ENCODE assay signal across 15 cellular contexts in the genomic region with DNA sequence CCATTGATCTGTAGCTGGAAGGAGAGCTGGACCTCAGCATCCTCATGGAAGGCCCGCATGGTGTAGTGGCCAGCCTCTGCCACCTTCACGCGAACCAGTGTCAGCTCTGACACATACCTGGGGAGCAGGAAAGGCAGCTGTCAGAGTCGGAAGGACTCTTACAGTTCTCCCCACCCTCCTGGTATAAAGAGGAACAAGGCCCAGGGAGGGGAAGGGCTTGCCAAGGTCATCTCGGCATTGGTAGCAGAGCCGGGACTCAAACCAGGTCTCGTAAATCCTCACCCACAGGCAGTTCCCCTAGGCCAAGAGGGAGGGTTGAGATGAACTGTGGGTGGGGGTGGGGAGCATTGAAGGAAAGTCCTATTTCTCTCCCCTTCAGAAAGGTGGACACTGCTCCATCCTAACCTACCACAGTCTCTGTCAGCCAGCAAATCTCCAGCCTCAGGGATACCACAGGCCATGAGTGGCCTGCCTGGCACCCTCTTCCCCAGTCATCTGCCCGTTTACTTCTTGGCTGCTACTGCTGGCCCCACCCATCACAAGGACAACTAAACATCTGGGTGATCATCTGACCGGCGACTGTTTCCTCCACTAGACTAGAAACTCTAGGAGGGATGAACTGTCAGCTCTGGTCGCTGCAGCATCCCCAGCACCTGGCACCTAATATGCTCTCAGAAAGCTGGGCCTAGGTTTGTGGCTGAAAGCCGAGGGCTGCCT. TPM values are rescaled to one million over a fixed set of nuclear protein-coding genes. Genes with fewer than 3 reads are reported as not detected.
A peak's percentile ranks its signal among the peaks of the same experiment; 100 is the strongest.
DNase-seq lines count a peak whose midpoint lies in the region; ATAC-seq and TF ChIP-seq lines count a peak whose summit lies in the region.
"Had no signal": no experiment of that assay in that cellular context is flagged by ENCODE, and none has a peak within 500 bp of the region (broad histone marks: within the 10 kb centered on the region; RNA-seq: fewer than 3 reads in every experiment).

No MANE protein-coding gene starts in this region.

- no peaks in the 10 kb centered on the region for H4K20me1 ChIP-seq in IMR-90 (ENCODE audit: insufficient read depth, low read length)

- BruUV-seq in IMR-90 (replicated peaks; lab: Mats Ljungman, UMichigan): no TSS peak

- H3K56ac ChIP-seq in IMR-90 (ENCODE audit: extremely low read depth, insufficient read depth, low read length): no peak overlapping the region

- H3K27ac ChIP-seq in IMR-90 (ENCODE audit: insufficient read depth, low read length): peak overlapping the region; percentile 75
- H3K27ac ChIP-seq in angular gyrus (ENCODE audit: low read depth, low read length): peak overlapping the region; percentile 4
- peak overlapping the region; percentile 12 to 78 for H3K27ac ChIP-seq in right atrium auricular region

- intact Hi-C loops in IMR-90 (cut with micrococcal nuclease): loop anchor here (2.0 kb wide), 1 partner anchor 23 kb away; the partner anchor contains the start of gene PDGFRB

- peaks cover 25% of the 10 kb centered on the region for H3K9me1 ChIP-seq in IMR-90 (ENCODE audit: insufficient read depth, low read length)

- peak overlapping the region; percentile 6; the same call in 2 of the 3 replicates for H2BK15ac ChIP-seq in IMR-90 (ENCODE audit: low read depth, low read length)

- H4K91ac ChIP-seq in IMR-90 (ENCODE audit: insufficient read depth, low read depth, low read length): peak overlapping the region; percentile 53

- no peaks in the 10 kb centered on the region for H3K27me3 ChIP-seq in IMR-90 (ENCODE audit: control insufficient read depth, insufficient read depth, low read length)
- no peaks in the 10 kb centered on the region for H3K27me3 ChIP-seq in right atrium auricular region
- H3K27me3 ChIP-seq: ovary had no signal

- H3K14ac ChIP-seq in IMR-90 (replicated peaks; ENCODE audit: low read depth, low read length): peak overlapping the region; percentile 61; the same call in 1 of the 2 replicates

- H3K4me2 ChIP-seq in IMR-90 (ENCODE audit: low read depth, low read length): no peak overlapping the region

- H2BK5ac ChIP-seq in IMR-90 (ENCODE audit: low read depth, low read length, poor library complexity, severe bottlenecking): peak overlapping the region; percentile 77

- no peak overlapping the region for H3K4me3 Mint-ChIP-seq in stimulated activated naive CD8-positive, alpha-beta T cell treated with anti-CD3 and anti-CD28 coated beads, Interleukin-15, amount 100 ng/mL, for 72 hours

- H2AFZ ChIP-seq in IMR-90 (replicated peaks; ENCODE audit: low read length, poor library complexity): no peak overlapping the region

- H2BK20ac ChIP-seq in IMR-90 (ENCODE audit: low read depth, low read length): peak overlapping the region; percentile 41; the same call in 1 of the 2 replicates

- H4K8ac ChIP-seq in IMR-90 (ENCODE audit: low read depth in 2 of 2, low read length in 2 of 2): peak overlapping the region; percentile 13 to 38; a peak in 2 of 4 replicates

- H2BK120ac ChIP-seq in IMR-90 (ENCODE audit: low read depth, low read length): peak overlapping the region; percentile 53

- H2AK9ac ChIP-seq in IMR-90 (replicated peaks; ENCODE audit: low read depth, low read length, poor library complexity): peak overlapping the region; percentile 53

- no peak for TF ChIP-seq POLR2A in IMR-90 (IDR thresholded peaks at IDR 0.05; ENCODE audit: low read depth, low read length)

- H3K4me1 ChIP-seq in IMR-90 (ENCODE audit: control insufficient read depth, insufficient read depth, low read length) (peaks cover 46% of the 10 kb centered on the region), right atrium auricular region (peaks cover 0 to 56% of the 10 kb centered on the region in 2 donors)

- peak overlapping the region; percentile 43 for H4K5ac ChIP-seq in IMR-90 (ENCODE audit: low read depth, low read length)

- TF ChIP-seq CTCF in IMR-90 (conservative IDR thresholded peaks at IDR 0.05; ENCODE audit: low read depth, low read length): no peak
- TF ChIP-seq CTCF in right atrium auricular region (IDR thresholded peaks at IDR 0.05): no peak

- in situ Hi-C loops in IMR-90 (cut with MboI; ENCODE audit: low sequenced_read_pairs): no loop called here

- H3K4me3 ChIP-seq in IMR-90 (ENCODE audit: insufficient read depth, low read depth, low read length) (no peak overlapping the region), right atrium auricular region (no peak overlapping the region)
- H3K4me3 ChIP-seq: ovary had no signal

- H3K4me1 Mint-ChIP-seq in stimulated activated naive CD8-positive, alpha-beta T cell treated with anti-CD3 and anti-CD28 coated beads, Interleukin-15, amount 100 ng/mL, for 72 hours: peaks cover 7% of the 10 kb centered on the region

- H3K4ac ChIP-seq in IMR-90 (ENCODE audit: low read depth, low read length): peak overlapping the region; percentile 75

- peak overlapping the region; percentile 79 for H2AK5ac ChIP-seq in IMR-90 (ENCODE audit: low read depth, low read length)

- H3K9me3 ChIP-seq in IMR-90 (ENCODE audit: control insufficient read depth, insufficient read depth, low read length) (no peaks in the 10 kb centered on the region), right atrium auricular region (no peaks in the 10 kb centered on the region)
- H3K9me3 ChIP-seq: Caco-2, ovary had no signal

- no peak for TF ChIP-seq RAD21 in IMR-90 (IDR thresholded peaks at IDR 0.05; ENCODE audit: low read length)

- H3K18ac ChIP-seq in IMR-90 (ENCODE audit: low read depth, low read length): peak overlapping the region; percentile 30

- peaks cover 44 to 94% of the 10 kb centered on the region in 2 experiments for H3K79me1 ChIP-seq in IMR-90 (ENCODE audit: low read depth in 1 of 2, low read length in 2 of 2)

- no peak overlapping the region for H3K27ac Mint-ChIP-seq in stimulated activated naive CD8-positive, alpha-beta T cell treated with anti-CD3 and anti-CD28 coated beads, Interleukin-15, amount 100 ng/mL, for 72 hours

- H3K23ac ChIP-seq in IMR-90 (ENCODE audit: low read depth, low read length): no peak overlapping the region

- POLR2A ChIA-PET in IMR-90 (lab: Charles Lee; ENCODE audit: unreplicated experiment): no interaction called here

- DNase-seq in IMR-90 (peak; percentile 19), right atrium auricular region (ENCODE audit: low spot score) (no peak), KG1 (lab: John Stamatoyannopoulos, UW) (no peak), COR-L47 (lab: John Stamatoyannopoulos, UW) (no peak), NCI-H226 (no peak)
- no peak for DNase-seq in stimulated activated naive CD8-positive, alpha-beta T cell treated with anti-CD3 and anti-CD28 coated beads, Interleukin-15, amount 100 ng/mL, for 72 hours
- DNase-seq: activated CD4-positive, alpha-beta T cell treated with anti-CD3 and anti-CD28 coated beads for 4 hours; activated naive CD4-positive, alpha-beta T cell; Caco-2 had no signal

- CTCF ChIA-PET in IMR-90 (lab: Yijun Ruan, JAX): no interaction called here

- peaks cover 91% of the 10 kb centered on the region for H3K36me3 ChIP-seq in IMR-90 (ENCODE audit: control insufficient read depth, insufficient read depth, low read length)
- H3K36me3 ChIP-seq in right atrium auricular region: peaks cover 34% of the 10 kb centered on the region
- H3K36me3 ChIP-seq: ovary had no signal

- dilution Hi-C loops in IMR-90 (cut with HindIII; ENCODE audit: low sequenced_read_pairs, unreplicated experiment): no loop called here

- H3K9ac ChIP-seq in IMR-90 (ENCODE audit: low read depth, low read length): peak overlapping the region; percentile 20; the same call in 1 of the 2 replicates

- WGBS in IMR-90 (ENCODE audit: extremely low coverage in 2 of 2, insufficient read length in 1 of 2), 2 experiments: 17% methylated on average over 1 of the region's 12 CpGs; no CpG with 5 or more reads in 1 of the 2 experiments

- no peaks in the 10 kb centered on the region for H3K9me3 Mint-ChIP-seq in stimulated activated naive CD8-positive, alpha-beta T cell treated with anti-CD3 and anti-CD28 coated beads, Interleukin-15, amount 100 ng/mL, for 72 hours

- H3K27me3 Mint-ChIP-seq in stimulated activated naive CD8-positive, alpha-beta T cell treated with anti-CD3 and anti-CD28 coated beads, Interleukin-15, amount 100 ng/mL, for 72 hours: no peaks in the 10 kb centered on the region

- ATAC-seq in IMR-90 (ENCODE audit: low read depth): no peak
- peak; percentile 7 for ATAC-seq in stimulated activated naive CD8-positive, alpha-beta T cell treated with anti-CD3 and anti-CD28 coated beads, Interleukin-15, amount 100 ng/mL, for 72 hours
- ATAC-seq in GM19035 (IDR thresholded peaks at IDR 0.05; ENCODE audit: unreplicated experiment): no peak
- ATAC-seq: left lobe of liver had no signal

TF ChIP-seq in IMR-90, 13 proteins besides CTCF, POLR2A, EP300 and RAD21 (continues in another document):
- TF ChIP-seq BHLHE40 (IDR thresholded peaks at IDR 0.05; ENCODE audit: low read depth, low read length): no peak
- TF ChIP-seq SMC3 (IDR thresholded peaks at IDR 0.05; ENCODE audit: low read depth, low read length): no peak
- TF ChIP-seq NFE2L2 (IDR thresholded peaks at IDR 0.05; ENCODE audit: low read depth, low read length): no peak
- no peak for TF ChIP-seq CEBPB (IDR thresholded peaks at IDR 0.05; ENCODE audit: low read depth, low read length)
- TF ChIP-seq RCOR1 (IDR thresholded peaks at IDR 0.05; ENCODE audit: insufficient replicate concordance, low read length): no peak

RNA-seq across cellular contexts. Expression of gene PDGFRB, which starts 23.5 kb away (rescaled TPM):
- total RNA-seq in IMR-90 (2012; rRNA removed) (81.9 and 108 TPM in 2 replicates), right atrium auricular region (10 to 100 TPM; 68.3 to 68.7 TPM)
- polyA plus RNA-seq in IMR-90 (2012; rRNA removed): 122 and 124 TPM in 2 replicates
- polyA plus RNA-seq in IMR-90 (2012; cell fraction: cytosol; rRNA removed): 69.9 and 116 TPM in 2 replicates
- 238 and 330 TPM in 2 replicates for polyA plus RNA-seq in IMR-90 (2012; cell fraction: nucleus; rRNA removed; ENCODE audit: low replicate concordance)

RNA-seq across cellular contexts. Expression of gene CDX1, which starts 34.4 kb away (rescaled TPM):
- total RNA-seq in IMR-90 (2012; rRNA removed) (0.18 TPM in 1 of 2 replicates, not detected in the other), right atrium auricular region (not detected)
- 0.22 and 0.24 TPM in 2 replicates for polyA plus RNA-seq in IMR-90 (2012; rRNA removed)
- polyA plus RNA-seq in IMR-90 (2012; cell fraction: cytosol; rRNA removed): 0.22 and 0.56 TPM in 2 replicates
- polyA plus RNA-seq in IMR-90 (2012; cell fraction: nucleus; rRNA removed; ENCODE audit: low replicate concordance): 0.28 and 0.41 TPM in 2 replicates
- total RNA-seq: frontal cortex, MCF 10A had no signal

RNA-seq across cellular contexts. Expression of gene CSF1R, which starts 45.8 kb away (rescaled TPM):
- total RNA-seq in IMR-90 (2012; rRNA removed) (under 0.01 and 0.36 TPM in 2 replicates), right atrium auricular region (10 to 100 TPM; 11.2 to 24.6 TPM)
- 0.07 and 0.14 TPM in 2 replicates for polyA plus RNA-seq in IMR-90 (2012; rRNA removed)
- 0.03 and 0.08 TPM in 2 replicates for polyA plus RNA-seq in IMR-90 (2012; cell fraction: cytosol; rRNA removed)
- polyA plus RNA-seq in IMR-90 (2012; cell fraction: nucleus; rRNA removed; ENCODE audit: low replicate concordance): 0.33 and 0.72 TPM in 2 replicates

RNA-seq across cellular contexts. Expression of gene SLC6A7, which starts 57.7 kb away (rescaled TPM):
- under 0.01 TPM in 1 of 2 replicates, not detected in the other for total RNA-seq in IMR-90 (2012; rRNA removed)
- not detected in 2 replicates for polyA plus RNA-seq in IMR-90 (2012; rRNA removed)
- polyA plus RNA-seq in IMR-90 (2012; cell fraction: cytosol; rRNA removed): 0.01 TPM in 1 of 2 replicates, not detected in the other
- polyA plus RNA-seq in IMR-90 (2012; cell fraction: nucleus; rRNA removed; ENCODE audit: low replicate concordance): 0.08 and 0.16 TPM in 2 replicates
- not detected for total RNA-seq in right atrium auricular region
- total RNA-seq: Caco-2, left lobe of liver, MCF 10A, ovary had no signal

Comparison
In these comparisons a context has a peak if more than half of its experiments do, and no peak if none do; other contexts are left out.
1. H3K27ac ChIP-seq: peak in every context shown above with its lines; median percentile 75 in IMR-90; 45 in right atrium auricular region; 4 in angular gyrus.